ENCODE assay signal across 8 cellular contexts in the genomic region with DNA sequence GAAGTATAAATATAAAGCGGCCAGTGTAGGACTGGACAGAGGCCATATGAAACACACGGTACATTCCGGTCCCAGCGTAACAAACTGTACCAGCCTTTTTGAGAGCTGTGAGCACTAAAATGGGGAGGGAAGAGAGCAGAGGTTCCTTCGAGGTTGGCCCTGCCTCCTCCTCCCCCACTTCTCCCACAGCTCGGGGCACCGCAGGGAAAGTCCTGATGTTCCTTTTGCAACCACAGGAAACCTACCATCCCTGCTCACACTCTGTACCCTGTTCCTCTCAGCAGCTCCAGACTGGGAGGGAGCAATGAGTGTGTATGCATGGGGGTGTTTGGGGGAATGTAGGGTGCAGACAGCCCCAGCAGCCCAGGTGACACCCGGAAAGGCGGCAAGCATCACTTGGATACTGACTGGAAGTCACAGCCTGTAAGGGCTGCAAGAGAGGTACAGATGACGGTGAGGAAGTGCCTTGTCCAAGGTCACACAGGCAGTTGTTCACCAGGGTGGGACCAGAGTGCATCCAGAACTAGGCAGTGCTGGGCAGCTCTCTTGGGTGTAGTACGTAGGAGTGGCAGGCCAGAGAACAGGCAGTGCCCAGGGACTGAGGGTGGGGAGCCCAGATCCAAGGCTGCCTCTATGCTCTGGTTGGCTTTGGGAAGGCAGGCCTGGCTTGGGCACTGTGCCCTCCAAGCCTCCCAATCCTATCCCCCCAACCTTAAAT. TPM values are rescaled to one million over a fixed set of nuclear protein-coding genes. Genes with fewer than 3 reads are reported as not detected.
DNase-seq lines count a peak whose midpoint lies in the region; ATAC-seq, FAIRE-seq and TF ChIP-seq lines count a peak whose summit lies in the region.
"Had no signal": no experiment of that assay in that cellular context is flagged by ENCODE, and none has a peak within 500 bp of the region (broad histone marks: within the 10 kb centered on the region; RNA-seq: fewer than 3 reads in every experiment).

No MANE protein-coding gene starts in this region.

- no peaks in the 10 kb centered on the region for H3K36me3 Mint-ChIP-seq in astrocyte (ENCODE audit: low read depth, unreplicated experiment)

- peak overlapping the region; percentile 76 for H3K4me3 ChIP-seq in Loucy (ENCODE audit: low read length, poor library complexity, severe bottlenecking)
- no peak overlapping the region for H3K4me3 ChIP-seq in astrocyte (ENCODE audit: insufficient read depth, low read depth, low read length)

- H3K27me3 ChIP-seq in Loucy (ENCODE audit: insufficient read depth, low read length, poor library complexity, severe bottlenecking) (no peaks in the 10 kb centered on the region), astrocyte (ENCODE audit: insufficient read depth, low read length) (no peaks in the 10 kb centered on the region)

- H3K9me3 Mint-ChIP-seq in astrocyte (ENCODE audit: unreplicated experiment), result no peaks in the 10 kb centered on the region

- H3K4me1 Mint-ChIP-seq in astrocyte (ENCODE audit: low read depth, unreplicated experiment), result peaks cover 25% of the 10 kb centered on the region

- POLR2A ChIA-PET in HEK293T (lab: Yijun Ruan, JAX), result interaction anchor here (0.7 kb wide), 2 partner anchors 39 to 203 kb away, joined by 3 to 5 read pairs; no protein-coding TSS in a partner anchor

- peak overlapping the region; percentile 36 for H3K27ac Mint-ChIP-seq in astrocyte (ENCODE audit: unreplicated experiment)

- no peak overlapping the region for H3K27ac ChIP-seq in astrocyte (ENCODE audit: low read depth, low read length)

- no peak overlapping the region for H3K4me3 Mint-ChIP-seq in astrocyte (ENCODE audit: unreplicated experiment)

- ATAC-seq in left lobe of liver, result peak; percentile 14
- no peak for ATAC-seq in GM19397 (IDR thresholded peaks at IDR 0.05; ENCODE audit: unreplicated experiment)

- no peak for TF ChIP-seq CTCF in Loucy (conservative IDR thresholded peaks at IDR 0.05; ENCODE audit: low read length)
- TF ChIP-seq CTCF in astrocyte (IDR thresholded peaks at IDR 0.05; ENCODE audit: insufficient read depth, low read depth, low read length), result no peak

- H3K9ac ChIP-seq in Loucy (ENCODE audit: low read depth, low read length, poor library complexity, severe bottlenecking) (peak overlapping the region; percentile 96), astrocyte (ENCODE audit: low read length) (no peak overlapping the region)

- peaks cover 31% of the 10 kb centered on the region for H3K27me3 Mint-ChIP-seq in astrocyte (ENCODE audit: low read depth, unreplicated experiment)

- no peaks in the 10 kb centered on the region for H3K9me2 ChIP-seq in Loucy (replicated peaks; ENCODE audit: low read depth, low read length)

- H4K20me1 ChIP-seq in Loucy (ENCODE audit: insufficient read depth, low read length, poor library complexity, severe bottlenecking) (no peaks in the 10 kb centered on the region), astrocyte (ENCODE audit: insufficient read depth, low read length) (no peaks in the 10 kb centered on the region)

- no peak for FAIRE-seq in astrocyte (lab: Jason Lieb, UNC)

- H3K4me2 ChIP-seq in Loucy (ENCODE audit: low read depth, low read length, poor library complexity, severe bottlenecking) (peak overlapping the region; percentile 79), astrocyte (ENCODE audit: low read length) (no peak overlapping the region)

- H3K79me2 ChIP-seq in Loucy (ENCODE audit: insufficient read depth, low read length), result peaks cover 23% of the 10 kb centered on the region; the same call in 1 of the 2 replicates
- H3K79me2 ChIP-seq in astrocyte (ENCODE audit: insufficient read depth, low read length), result no peaks in the 10 kb centered on the region

- no peaks in the 10 kb centered on the region for H3K9me3 ChIP-seq in Loucy (ENCODE audit: insufficient read depth, low read depth, low read length)
- no peaks in the 10 kb centered on the region for H3K9me3 ChIP-seq in astrocyte (ENCODE audit: insufficient read depth, low read depth, low read length)

- H2AFZ ChIP-seq in Loucy (ENCODE audit: low read length), result no peak overlapping the region
- H2AFZ ChIP-seq in astrocyte (ENCODE audit: low read depth, low read length), result no peak overlapping the region

- CTCF ChIA-PET in HEK293T (lab: Yijun Ruan, JAX), result no interaction called here

- DNase-seq in astrocyte (ENCODE audit: low read depth), result no peak
- peak; percentile 80 for DNase-seq in left lobe of liver (ENCODE audit: low spot score)
- DNase-seq in superior temporal gyrus (ENCODE audit: extremely low spot score), result peak; percentile 72
- no peak for DNase-seq in HEK293T (ENCODE audit: extremely low spot score)
- no peak for DNase-seq in NCI-H2107 (lab: John Stamatoyannopoulos, UW)

- H3K4me1 ChIP-seq in Loucy (ENCODE audit: insufficient read depth, low read length, poor library complexity, severe bottlenecking) (peaks cover 80% of the 10 kb centered on the region), astrocyte (ENCODE audit: insufficient read depth, low read length) (peaks cover 25% of the 10 kb centered on the region)

- no peaks in the 10 kb centered on the region for H3K36me3 ChIP-seq in Loucy (ENCODE audit: insufficient read depth, low read length)
- H3K36me3 ChIP-seq in astrocyte (ENCODE audit: insufficient read depth, low read length), result no peaks in the 10 kb centered on the region

- H3F3A ChIP-seq in Loucy (ENCODE audit: low read depth), result peaks cover 11% of the 10 kb centered on the region; the same call in 1 of the 2 replicates

TF ChIP-seq in HEK293T, 16 proteins besides CTCF, POLR2A, EP300 and RAD21:
- TF ChIP-seq L3MBTL2 (conservative IDR thresholded peaks at IDR 0.05) (no peak), ARNT (IDR thresholded peaks at IDR 0.05) (no peak)
- TF ChIP-seq, protein P1, sequence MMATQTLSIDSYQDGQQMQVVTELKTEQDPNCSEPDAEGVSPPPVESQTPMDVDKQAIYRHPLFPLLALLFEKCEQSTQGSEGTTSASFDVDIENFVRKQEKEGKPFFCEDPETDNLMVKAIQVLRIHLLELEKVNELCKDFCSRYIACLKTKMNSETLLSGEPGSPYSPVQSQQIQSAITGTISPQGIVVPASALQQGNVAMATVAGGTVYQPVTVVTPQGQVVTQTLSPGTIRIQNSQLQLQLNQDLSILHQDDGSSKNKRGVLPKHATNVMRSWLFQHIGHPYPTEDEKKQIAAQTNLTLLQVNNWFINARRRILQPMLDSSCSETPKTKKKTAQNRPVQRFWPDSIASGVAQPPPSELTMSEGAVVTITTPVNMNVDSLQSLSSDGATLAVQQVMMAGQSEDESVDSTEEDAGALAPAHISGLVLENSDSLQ (IDR thresholded peaks at IDR 0.05), result no peak

RNA-seq across cellular contexts. Expression of a gene that starts 11.0 kb away (rescaled TPM):
- total RNA-seq in astrocyte (0.25 TPM in 1 of 2 replicates, not detected in the other), left lobe of liver (4.6 TPM)

RNA-seq across cellular contexts. Expression of a gene that starts 37.2 kb away (rescaled TPM):
- 4.2 and 4.6 TPM in 2 replicates for total RNA-seq in astrocyte
- total RNA-seq in left lobe of liver, result 156 TPM

RNA-seq across cellular contexts. Expression of a gene that starts 50.5 kb away (rescaled TPM):
- total RNA-seq in astrocyte, result not detected in 2 replicates
- total RNA-seq in left lobe of liver, result not detected
- total RNA-seq: fibroblast of lung had no signal

RNA-seq across cellular contexts. Expression of a gene that starts 54.9 kb away (rescaled TPM):
- total RNA-seq in astrocyte (not detected in 2 replicates), left lobe of liver (not detected)
- total RNA-seq: fibroblast of lung had no signal

Comparison
In these comparisons a context has a peak if more than half of its experiments do, and no peak if none do; other contexts are left out.
1. DNase-seq: peak in left lobe of liver (single experiment) and superior temporal gyrus (single experiment); none in astrocyte (single experiment), HEK293T (single experiment) and NCI-H2107 (single experiment).
2. RNA of a gene that starts 37.2 kb away (total RNA-seq): 156 TPM in left lobe of liver (single experiment); 4.2 to 4.6 TPM in astrocyte; every median in the first group is over 10 times any median in the second.